ENCODE assay signal across 15 cellular contexts in the genomic region with DNA sequence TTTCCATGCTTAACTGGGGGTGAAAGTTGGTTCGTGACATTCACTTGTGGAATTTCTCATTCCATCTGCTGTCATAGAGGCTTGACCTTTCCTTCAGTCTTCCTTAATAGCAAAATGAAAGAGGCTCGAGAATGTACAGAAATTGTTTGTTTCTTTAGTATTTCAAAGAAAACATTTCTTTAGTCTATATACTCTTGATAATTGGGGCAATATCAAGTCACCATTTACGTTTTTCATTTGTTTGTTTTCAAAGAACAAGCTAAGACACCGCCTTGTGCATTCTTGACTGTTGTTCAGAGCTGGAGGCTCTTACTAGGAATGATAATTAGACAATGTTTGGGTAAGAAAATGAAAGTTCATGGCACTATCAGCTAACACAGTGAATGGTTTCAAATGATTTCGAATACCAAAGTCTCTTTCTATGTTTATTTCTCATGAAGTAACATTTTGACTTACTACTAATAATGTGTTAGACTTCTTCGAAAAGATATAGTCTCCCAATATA.
DNase-seq lines count a peak whose midpoint lies in the region; ATAC-seq and TF ChIP-seq lines count a peak whose summit lies in the region.
"Had no signal": no experiment of that assay in that cellular context is flagged by ENCODE, and none has a peak within 500 bp of the region (broad histone marks: within the 10 kb centered on the region; RNA-seq: fewer than 3 reads in every experiment).

No MANE protein-coding gene starts in this region.

- peak; percentile 36 for DNase-seq in NCI-H460 (ENCODE audit: extremely low read depth, low read depth)
- peak; percentile 7 for DNase-seq in astrocyte of the spinal cord (ENCODE audit: low read depth, low spot score)
- DNase-seq in fibroblast of lung (ENCODE audit: low read depth in 2 of 2), result peak in 1 of 2 donors; percentile 58
- DNase-seq in T-helper 2 cell, result no peak
- DNase-seq in stimulated activated CD4-positive, alpha-beta T cell treated with anti-CD3 and anti-CD28 coated beads, Interleukin-4, amount 100 ng/mL, for 4 hours, result no peak
- no peak for DNase-seq in activated CD4-positive, CD25-positive, alpha-beta regulatory T cell (lab: John Stamatoyannopoulos, UW)
- DNase-seq: AML-193; CD4-positive, alpha-beta T cell; DMS153; DMS79; GF-D8; HCEC 1CT; KBM-7 had no signal

- H3K79me2 ChIP-seq in fibroblast of lung (ENCODE audit: control insufficient read depth, insufficient read depth, low read length), result no peaks in the 10 kb centered on the region

- no peaks in the 10 kb centered on the region for H3K9me3 ChIP-seq in fibroblast of lung (ENCODE audit: control insufficient read depth, insufficient read depth, low read depth, low read length)

- no peaks in the 10 kb centered on the region for H4K20me1 ChIP-seq in fibroblast of lung (ENCODE audit: control insufficient read depth, extremely low read depth, insufficient read depth, low read length)

- no peaks in the 10 kb centered on the region for H3K27me3 ChIP-seq in fibroblast of lung (ENCODE audit: control insufficient read depth, insufficient read depth, low read length)

- H3K4me2 ChIP-seq in fibroblast of lung (ENCODE audit: extremely low read depth, insufficient read depth, low read length), result peak overlapping the region; percentile 40

- no peaks in the 10 kb centered on the region for H3K4me1 ChIP-seq in fibroblast of lung (ENCODE audit: control insufficient read depth, extremely low read depth, insufficient read depth, low read length)

- TF ChIP-seq CTCF in astrocyte of the spinal cord (IDR thresholded peaks at IDR 0.05; ENCODE audit: low read depth, low read length) (no peak), fibroblast of lung (conservative IDR thresholded peaks at IDR 0.05 in 1 of 2, IDR thresholded peaks at IDR 0.05 in 1 of 2; ENCODE audit: low read depth in 1 of 2, low read length in 2 of 2) (no peak)

- in situ Hi-C loops in astrocyte of the spinal cord (cut with HindIII; ENCODE audit: low sequenced_read_pairs), result no loop called here

- no peak overlapping the region for H3K4me3 ChIP-seq in astrocyte of the spinal cord (ENCODE audit: low read depth, low read length)
- H3K4me3 ChIP-seq in fibroblast of lung (replicated peaks in 1 of 4; ENCODE audit: control extremely low read depth in 1 of 4, insufficient read depth in 1 of 4, low read depth in 3 of 4, low read length in 4 of 4), result peak overlapping the region in 1 of 4 experiments; percentile 3

- peak overlapping the region; percentile 29 for H2AFZ ChIP-seq in fibroblast of lung (ENCODE audit: low read length)

- H3K36me3 ChIP-seq in fibroblast of lung (ENCODE audit: control insufficient read depth, insufficient read depth, low read length), result no peaks in the 10 kb centered on the region

- no peak overlapping the region for H3K9ac ChIP-seq in fibroblast of lung (ENCODE audit: insufficient read depth, low read length)

- no peak for ATAC-seq in GM18505 (IDR thresholded peaks at IDR 0.05; ENCODE audit: unreplicated experiment)

- H3K27ac ChIP-seq in fibroblast of lung (ENCODE audit: insufficient read depth, low read length), result no peak overlapping the region
- H3K27ac ChIP-seq: C4-2B had no signal

- no peak for TF ChIP-seq POLR2A in GM18505 (IDR thresholded peaks at IDR 0.05; ENCODE audit: borderline replicate concordance, extremely low read depth, insufficient read depth, insufficient read length)

Comparison
In these comparisons a context has a peak if more than half of its experiments do, and no peak if none do; other contexts are left out.
1. DNase-seq: peak in NCI-H460 (single experiment) and astrocyte of the spinal cord (single experiment); none in T-helper 2 cell (0 of 5), stimulated activated CD4-positive, alpha-beta T cell treated with anti-CD3 and anti-CD28 coated beads, Interleukin-4, amount 100 ng/mL, for 4 hours (0 of 2) and activated CD4-positive, CD25-positive, alpha-beta regulatory T cell (0 of 4).